37 cellular contexts compared by ENCODE assay signal in the genomic region with DNA sequence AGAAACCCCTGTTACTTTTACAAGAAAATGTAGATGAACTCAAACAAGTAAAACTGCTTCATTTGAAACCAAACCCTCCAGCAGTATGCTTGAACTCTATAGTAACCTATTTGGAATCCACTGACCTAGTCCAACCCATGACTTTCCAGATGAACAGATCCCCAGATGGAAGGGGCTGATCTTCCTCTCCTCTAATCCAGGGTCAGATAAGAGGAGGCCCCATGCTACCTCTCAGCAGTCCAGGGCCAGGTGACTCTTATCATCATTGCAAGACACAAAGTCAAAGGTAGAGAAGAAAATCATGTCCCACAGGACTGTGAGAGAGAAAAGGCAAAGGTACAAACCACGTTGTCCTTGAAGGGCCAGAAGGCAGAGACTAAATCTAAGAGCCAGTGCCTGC.
A peak's percentile ranks its signal among the peaks of the same experiment; 100 is the strongest.
DNase-seq lines count a peak whose midpoint lies in the region; ATAC-seq, FAIRE-seq and TF ChIP-seq lines count a peak whose summit lies in the region.
"Had no signal": no experiment of that assay in that cellular context is flagged by ENCODE, and none has a peak within 500 bp of the region (broad histone marks: within the 10 kb centered on the region; RNA-seq: fewer than 3 reads in every experiment).

No MANE protein-coding gene starts in this region.

- peak overlapping the region; percentile 26 for H3K27ac Mint-ChIP-seq in stimulated activated naive B cell treated with anti-CD40 and anti-IgM and Interleukin-4, amounts not matched to agents 10 μg/mL and 1 μg/mL and 100 μg/mL, for 72 hours
- no peak overlapping the region for H3K27ac Mint-ChIP-seq in effector memory CD8-positive, alpha-beta T cell
- H3K27ac Mint-ChIP-seq: B cell; CD14-positive monocyte; CD4-positive, alpha-beta memory T cell; CD4-positive, alpha-beta T cell; CD4-positive, CD25-positive, alpha-beta regulatory T cell; CD8-positive, alpha-beta memory T cell; CD8-positive, alpha-beta T cell had no signal

- FAIRE-seq in GM19239 (lab: Jason Lieb, UNC) (peak; percentile 4), K562 (lab: Jason Lieb, UNC) (no peak)
- FAIRE-seq: A204.1, A549, D721Med had no signal

- no TSS peak for BruUV-seq in K562 (replicated peaks; lab: Mats Ljungman, UMichigan)

- intact Hi-C loops in K562 (cut with micrococcal nuclease) = no loop called here

- no peak overlapping the region for H3K18ac ChIP-seq in trophoblast cell (ENCODE audit: low read length)

- H3K9me1 ChIP-seq in K562 (ENCODE audit: control insufficient read depth, insufficient read depth, low read length) = no peaks in the 10 kb centered on the region

- peaks cover 3 to 7% of the 10 kb centered on the region in 2 donors for H3K9me3 Mint-ChIP-seq in stimulated activated naive B cell treated with anti-CD40 and anti-IgM and Interleukin-4, amounts not matched to agents 10 μg/mL and 1 μg/mL and 100 μg/mL, for 72 hours
- H3K9me3 Mint-ChIP-seq in effector memory CD8-positive, alpha-beta T cell = no peaks in the 10 kb centered on the region
- H3K9me3 Mint-ChIP-seq: CD4-positive, alpha-beta T cell; CD8-positive, alpha-beta memory T cell; CD8-positive, alpha-beta T cell had no signal

- TF ChIP-seq EP300 in K562 (IDR thresholded peaks at IDR 0.05; ENCODE audit: low read length) = peak; percentile 92

- H3K27ac ChIP-seq in K562 (ENCODE audit: extremely low read depth, low read depth, low read length) = peak overlapping the region; percentile 8; the same call in 1 of the 3 replicates
- no peak overlapping the region for H3K27ac ChIP-seq in trophoblast cell (ENCODE audit: low read depth, low read length)
- H3K27ac ChIP-seq: 22Rv1; A549; BLaER1; BLaER1 treated with 17β-estradiol and CSF1 and Interleukin-3, amounts not matched to agents 10 nM and 100 nM; C4-2B had no signal

- H3K9me3 ChIP-seq in K562 (replicated peaks; ENCODE audit: control insufficient read depth, insufficient read depth, low read depth, low read length) = no peaks in the 10 kb centered on the region
- H3K9me3 ChIP-seq in trophoblast cell (ENCODE audit: insufficient read depth, low read depth, low read length) = no peaks in the 10 kb centered on the region
- H3K9me3 ChIP-seq: A549; BE2C; BLaER1; BLaER1 treated with 17β-estradiol and CSF1 and Interleukin-3, amounts not matched to agents 10 nM and 100 nM; Caco-2 had no signal

- H3K79me2 ChIP-seq in K562 (ENCODE audit: control insufficient read depth, insufficient read depth, low read length) (no peaks in the 10 kb centered on the region), trophoblast cell (ENCODE audit: control insufficient read depth, insufficient read depth, low read length, poor library complexity) (no peaks in the 10 kb centered on the region)

- no peak for TF ChIP-seq POLR2A in K562 (conservative IDR thresholded peaks at IDR 0.05)

- H3K27me3 ChIP-seq in K562 (ENCODE audit: control insufficient read depth in 2 of 2, insufficient read depth in 2 of 2, low read length in 2 of 2) (no peaks in the 10 kb centered on the region), trophoblast cell (ENCODE audit: insufficient read depth, low read length) (no peaks in the 10 kb centered on the region)
- H3K27me3 ChIP-seq: BE2C; BLaER1; BLaER1 treated with 17β-estradiol and CSF1 and Interleukin-3, amounts not matched to agents 10 nM and 100 nM had no signal

- peak; percentile 60 for ATAC-seq in K562
- no peak for ATAC-seq in stimulated activated naive B cell treated with anti-CD40 and anti-IgM and Interleukin-4, amounts not matched to agents 10 μg/mL and 1 μg/mL and 100 μg/mL, for 72 hours (replicated peaks)
- ATAC-seq in HG03378 (IDR thresholded peaks at IDR 0.05; ENCODE audit: unreplicated experiment) = no peak
- ATAC-seq in effector memory CD8-positive, alpha-beta T cell (replicated peaks) = no peak
- no peak for ATAC-seq in HG02798 (IDR thresholded peaks at IDR 0.05; ENCODE audit: poor library complexity, unreplicated experiment)
- no peak for ATAC-seq in omental fat pad (ENCODE audit: low FRiP score)
- ATAC-seq: A549; CD8-positive, alpha-beta T cell had no signal

- H3K4ac ChIP-seq in trophoblast cell (ENCODE audit: low read depth, low read length) = no peak overlapping the region

- no peaks in the 10 kb centered on the region for H3K79me1 ChIP-seq in trophoblast cell (ENCODE audit: low read length)

- H3K4me3 ChIP-seq in K562 (no peak overlapping the region), trophoblast cell (ENCODE audit: low read depth, low read length) (no peak overlapping the region)
- H3K4me3 ChIP-seq: A549; BLaER1; BLaER1 treated with 17β-estradiol and CSF1 and Interleukin-3, amounts not matched to agents 10 nM and 100 nM had no signal

- peak overlapping the region; percentile 48 for H2AFZ ChIP-seq in K562 (ENCODE audit: low read depth, low read length)
- no peak overlapping the region for H2AFZ ChIP-seq in trophoblast cell (ENCODE audit: insufficient read depth, low read length, poor library complexity)

- peak overlapping the region; percentile 27 for H2BK12ac ChIP-seq in trophoblast cell (ENCODE audit: low read length)

- H3K4me1 ChIP-seq in K562 (replicated peaks in 1 of 2; ENCODE audit: control insufficient read depth in 2 of 2, insufficient read depth in 2 of 2, low read length in 2 of 2) (peaks cover 11 to 53% of the 10 kb centered on the region in 2 experiments), trophoblast cell (ENCODE audit: control insufficient read depth in 1 of 2, insufficient read depth in 2 of 2, low read length in 2 of 2) (no peaks in the 10 kb centered on the region)
- H3K4me1 ChIP-seq: A549, BLaER1, Caco-2 had no signal

- no peaks in the 10 kb centered on the region for H4K20me1 ChIP-seq in K562 (replicated peaks; ENCODE audit: control insufficient read depth, insufficient read depth, low read length)
- H4K20me1 ChIP-seq: BLaER1; BLaER1 treated with 17β-estradiol and CSF1 and Interleukin-3, amounts not matched to agents 10 nM and 100 nM had no signal

- no peak overlapping the region for H4K91ac ChIP-seq in trophoblast cell (ENCODE audit: low read depth, low read length)

- POLR2A ChIA-PET in K562 (lab: Yijun Ruan, JAX) = interaction anchor here (0.9 kb wide), 2 partner anchors 10 to 16 kb away, joined by 3 read pairs; no protein-coding TSS in a partner anchor

- no peak overlapping the region for H3K14ac ChIP-seq in trophoblast cell (ENCODE audit: low read length)

- no peak overlapping the region for H4K8ac ChIP-seq in trophoblast cell (ENCODE audit: low read depth, low read length)

- in situ Hi-C loops in K562 (cut with MboI) = no loop called here

- H2BK120ac ChIP-seq in trophoblast cell (ENCODE audit: insufficient read depth, low read length, poor library complexity) = no peak overlapping the region

- peaks cover 20 to 39% of the 10 kb centered on the region in 2 donors for H3K4me1 Mint-ChIP-seq in stimulated activated naive B cell treated with anti-CD40 and anti-IgM and Interleukin-4, amounts not matched to agents 10 μg/mL and 1 μg/mL and 100 μg/mL, for 72 hours
- no peaks in the 10 kb centered on the region for H3K4me1 Mint-ChIP-seq in effector memory CD8-positive, alpha-beta T cell (ENCODE audit: low read depth in 2 of 2)
- H3K4me1 Mint-ChIP-seq: CD4-positive, alpha-beta memory T cell; CD4-positive, CD25-positive, alpha-beta regulatory T cell; CD8-positive, alpha-beta memory T cell had no signal

- H3K36me3 Mint-ChIP-seq in stimulated activated naive B cell treated with anti-CD40 and anti-IgM and Interleukin-4, amounts not matched to agents 10 μg/mL and 1 μg/mL and 100 μg/mL, for 72 hours = peaks cover 0 to 3% of the 10 kb centered on the region in 2 donors
- no peaks in the 10 kb centered on the region for H3K36me3 Mint-ChIP-seq in effector memory CD8-positive, alpha-beta T cell (ENCODE audit: insufficient read depth)
- H3K36me3 Mint-ChIP-seq: CD14-positive monocyte; CD4-positive, alpha-beta memory T cell; CD4-positive, CD25-positive, alpha-beta regulatory T cell; CD8-positive, alpha-beta T cell had no signal

- peak overlapping the region; percentile 42; the same call in 1 of the 2 replicates for H3K4me2 ChIP-seq in K562 (ENCODE audit: insufficient read depth, low read length)
- H3K4me2 ChIP-seq in trophoblast cell (ENCODE audit: low read length) = no peak overlapping the region
- H3K4me2 ChIP-seq: A549; BLaER1; BLaER1 treated with 17β-estradiol and CSF1 and Interleukin-3, amounts not matched to agents 10 nM and 100 nM had no signal

- H3K36me3 ChIP-seq in K562 (ENCODE audit: control insufficient read depth, insufficient read depth, low read length) (no peaks in the 10 kb centered on the region), trophoblast cell (ENCODE audit: control insufficient read depth in 1 of 2, insufficient read depth in 2 of 2, low read length in 2 of 2) (no peaks in the 10 kb centered on the region)
- H3K36me3 ChIP-seq: BE2C; BLaER1; BLaER1 treated with 17β-estradiol and CSF1 and Interleukin-3, amounts not matched to agents 10 nM and 100 nM had no signal

- no peak overlapping the region for H2AK5ac ChIP-seq in trophoblast cell (ENCODE audit: low read length)

- H4K12ac ChIP-seq in trophoblast cell (ENCODE audit: low read depth, low read length) = no peak overlapping the region

- H3K9ac ChIP-seq in K562 (ENCODE audit: insufficient read depth in 1 of 2, low read depth in 2 of 2, low read length in 2 of 2) (no peak overlapping the region), trophoblast cell (ENCODE audit: low read length) (no peak overlapping the region)
- H3K9ac ChIP-seq: BLaER1; BLaER1 treated with 17β-estradiol and CSF1 and Interleukin-3, amounts not matched to agents 10 nM and 100 nM had no signal

- no peak overlapping the region for H3K23ac ChIP-seq in trophoblast cell (ENCODE audit: low read length)

- TF ChIP-seq RAD21 in K562 (CRISPR knock-in tag; conservative IDR thresholded peaks at IDR 0.05 in 1 of 2, IDR thresholded peaks at IDR 0.05 in 1 of 2) = no peak

- CTCF ChIA-PET in K562 (lab: Yijun Ruan, JAX; ENCODE audit: low intra/inter-chr PET ratio) = no interaction called here

- 0% methylated on average over 1 of the region's 1 CpG for WGBS in K562 (ENCODE audit: insufficient coverage, low coverage, missing lambda C conversion rate)
- WGBS in trophoblast cell (ENCODE audit: extremely low coverage, insufficient coverage, insufficient read length) = no CpG with 5 or more reads among the region's 1 CpG

- H3K27me3 Mint-ChIP-seq in stimulated activated naive B cell treated with anti-CD40 and anti-IgM and Interleukin-4, amounts not matched to agents 10 μg/mL and 1 μg/mL and 100 μg/mL, for 72 hours = no peaks in the 10 kb centered on the region
- no peaks in the 10 kb centered on the region for H3K27me3 Mint-ChIP-seq in effector memory CD8-positive, alpha-beta T cell
- H3K27me3 Mint-ChIP-seq: CD4-positive, alpha-beta T cell had no signal

- DNase-seq in GM19239 (ENCODE audit: insufficient read length, low spot score) (no peak), K562 (ENCODE audit: extremely low read depth in 1 of 4, low spot score in 3 of 4) (peak; percentile 58 to 79 (median 73)), trophoblast cell (no peak), omental fat pad (ENCODE audit: low spot score) (no peak)
- no peak for DNase-seq in stimulated activated naive B cell treated with anti-CD40 and anti-IgM and Interleukin-4, amounts not matched to agents 10 μg/mL and 1 μg/mL and 100 μg/mL, for 72 hours
- DNase-seq in effector memory CD8-positive, alpha-beta T cell = no peak
- DNase-seq: 8988T; ACHN; AML-193; BE2C; C1 segment of cervical spinal cord; Caco-2; Calu3; CD4-positive, alpha-beta memory T cell; CD4-positive, alpha-beta T cell; CD4-positive, CD25-positive, alpha-beta regulatory T cell; CD8-positive, alpha-beta memory T cell; CD8-positive, alpha-beta T cell; COR-L47; DMS 273 treated with DMSO at 0.1 percent for 48 hours; DMS153; DMS53; DMS79; DMS79 treated with DMSO at 0.1 percent for 48 hours; DND-41; EL had no signal

- no peak overlapping the region for H2BK5ac ChIP-seq in trophoblast cell (ENCODE audit: low read depth, low read length, poor library complexity)

- H3K4me3 Mint-ChIP-seq in stimulated activated naive B cell treated with anti-CD40 and anti-IgM and Interleukin-4, amounts not matched to agents 10 μg/mL and 1 μg/mL and 100 μg/mL, for 72 hours = no peak overlapping the region
- no peak overlapping the region for H3K4me3 Mint-ChIP-seq in effector memory CD8-positive, alpha-beta T cell
- H3K4me3 Mint-ChIP-seq: B cell; CD14-positive monocyte; CD4-positive, alpha-beta memory T cell; CD4-positive, alpha-beta T cell; CD4-positive, CD25-positive, alpha-beta regulatory T cell; CD8-positive, alpha-beta memory T cell; CD8-positive, alpha-beta T cell had no signal

- TF ChIP-seq CTCF in K562 (IDR thresholded peaks at IDR 0.05 in 2 of 3, conservative IDR thresholded peaks at IDR 0.05 in 1 of 3; ENCODE audit: insufficient read depth in 2 of 3, low read depth in 1 of 3, low read length in 3 of 3) (no peak), omental fat pad (IDR thresholded peaks at IDR 0.05) (no peak)

Comparison
In these comparisons a context has a peak if more than half of its experiments do, and no peak if none do; other contexts are left out.
1. DNase-seq: peak in K562 (4 of 4); none in GM19239 (single experiment), trophoblast cell (0 of 2), stimulated activated naive B cell treated with anti-CD40 and anti-IgM and Interleukin-4, amounts not matched to agents 10 μg/mL and 1 μg/mL and 100 μg/mL, for 72 hours (single experiment), effector memory CD8-positive, alpha-beta T cell (0 of 3) and omental fat pad (single experiment).